Comparison of ENCODE assay signal across 18 cellular contexts in genomic region chr13:62294210-62294609, GRCh38.
DNase-seq lines count a peak whose midpoint lies in the region; ATAC-seq and TF ChIP-seq lines count a peak whose summit lies in the region.
"Had no signal": no experiment of that assay in that cellular context is flagged by ENCODE, and none has a peak within 500 bp of the region (broad histone marks: within the 10 kb centered on the region; RNA-seq: fewer than 3 reads in every experiment).

No MANE protein-coding gene starts in this region.

- no peak overlapping the region for H3K27ac Mint-ChIP-seq in MCF 10A (ENCODE audit: low read depth, unreplicated experiment)

- H3K9me3 ChIP-seq in mammary epithelial cell (replicated peaks; ENCODE audit: insufficient read depth, low read length): no peaks in the 10 kb centered on the region
- H3K9me3 ChIP-seq in adipocyte (ENCODE audit: control insufficient read depth, low read length): no peaks in the 10 kb centered on the region
- H3K9me3 ChIP-seq in tibial artery: no peaks in the 10 kb centered on the region
- H3K9me3 ChIP-seq: SJCRH30 had no signal

- no peaks in the 10 kb centered on the region for H3K4me1 Mint-ChIP-seq in MCF 10A (ENCODE audit: insufficient read depth, unreplicated experiment)

- no peak for ATAC-seq in HG02642 (IDR thresholded peaks at IDR 0.05; ENCODE audit: poor library complexity, unreplicated experiment)

- H3K9ac ChIP-seq in mammary epithelial cell (ENCODE audit: insufficient read depth, low read length) (no peak overlapping the region), adipocyte (ENCODE audit: low read length) (no peak overlapping the region)
- H3K9ac ChIP-seq: BLaER1 had no signal

- H4K20me1 ChIP-seq in mammary epithelial cell (ENCODE audit: insufficient read depth, low read length): no peaks in the 10 kb centered on the region
- H4K20me1 ChIP-seq: BLaER1 had no signal

- CTCF ChIA-PET in MCF 10A (lab: Yijun Ruan, JAX) (interaction anchor here (0.7 kb wide), 1 partner anchor 26 kb away, joined by 3 read pairs; no protein-coding TSS in a partner anchor), mammary epithelial cell (lab: Charles Lee; ENCODE audit: low non-redundant PET) (no interaction called here)

- WGBS in mammary epithelial cell (ENCODE audit: low coverage, missing lambda C conversion rate): 53% methylated on average over 4 of the region's 4 CpGs

- intact Hi-C loops in MCF 10A (cut with micrococcal nuclease): no loop called here
- intact Hi-C loops in mammary epithelial cell (cut with micrococcal nuclease): no loop called here
- intact Hi-C loops in tibial artery (cut with DNase I; ENCODE audit: low total_unique reads): no loop called here

- dilution Hi-C loops in mammary epithelial cell (cut with HindIII; ENCODE audit: low sequenced_read_pairs): no loop called here

- H3K4me1 ChIP-seq in mammary epithelial cell (ENCODE audit: insufficient read depth, low read length) (no peaks in the 10 kb centered on the region), adipocyte (ENCODE audit: control insufficient read depth, insufficient read depth, low read length) (no peaks in the 10 kb centered on the region), tibial artery (no peaks in the 10 kb centered on the region)
- H3K4me1 ChIP-seq: BLaER1 had no signal

- no peaks in the 10 kb centered on the region for H3K27me3 Mint-ChIP-seq in MCF 10A (ENCODE audit: insufficient read depth, unreplicated experiment)

- H3K4me2 ChIP-seq in mammary epithelial cell (ENCODE audit: insufficient read depth, low read depth, low read length): no peak overlapping the region
- H3K4me2 ChIP-seq: BLaER1 had no signal

- H3K36me3 Mint-ChIP-seq in MCF 10A (ENCODE audit: insufficient read depth, unreplicated experiment): no peaks in the 10 kb centered on the region

- BruUV-seq in MCF 10A (replicated peaks; lab: Mats Ljungman, UMichigan) (no TSS peak), mammary epithelial cell (replicated peaks; lab: Mats Ljungman, UMichigan) (no TSS peak)

- peak; percentile 5 for DNase-seq in MCF 10A (ENCODE audit: unreplicated experiment)
- no peak for DNase-seq in mammary epithelial cell
- DNase-seq in adipocyte (ENCODE audit: low read depth): peak; percentile 14
- DNase-seq in fibroblast of pulmonary artery (ENCODE audit: low read depth): peak; percentile 4
- no peak for DNase-seq in activated CD8-positive, alpha-beta memory T cell treated with anti-CD3 and anti-CD28 coated beads, Interleukin-2, amount 50 U/mL, for 48 hours
- DNase-seq in NK-92 (lab: John Stamatoyannopoulos, UW; ENCODE audit: unreplicated experiment): no peak
- DNase-seq in tibial artery: no peak
- DNase-seq: DMS 273 treated with DMSO at 0.1 percent for 48 hours, H7, KBM-7, NCI-H1105, NCI-H187 treated with DMSO at 0.1 percent for 48 hours, NCI-H510A, NCI-H82, SJCRH30 had no signal

- no peaks in the 10 kb centered on the region for H3K79me2 ChIP-seq in mammary epithelial cell (ENCODE audit: insufficient read depth, low read length)

- TF ChIP-seq CTCF in MCF 10A (IDR thresholded peaks at IDR 0.05; ENCODE audit: unreplicated experiment) (no peak), mammary epithelial cell (conservative IDR thresholded peaks at IDR 0.05 in 1 of 2, IDR thresholded peaks at IDR 0.05 in 1 of 2; ENCODE audit: extremely low read depth in 1 of 2, insufficient read depth in 1 of 2, low read depth in 1 of 2, low read length in 2 of 2) (no peak), fibroblast of pulmonary artery (IDR thresholded peaks at IDR 0.05; ENCODE audit: low read length, missing control alignments) (no peak), tibial artery (IDR thresholded peaks at IDR 0.05) (no peak)

- in situ Hi-C loops in mammary epithelial cell (cut with MboI; ENCODE audit: low sequenced_read_pairs in 2 of 2): no loop called here

- no peak overlapping the region for H3K27ac ChIP-seq in mammary epithelial cell (ENCODE audit: insufficient read depth, low read depth, low read length)
- H3K27ac ChIP-seq in tibial artery: no peak overlapping the region
- H3K27ac ChIP-seq: 22Rv1, BLaER1, SJCRH30 had no signal

- POLR2A ChIA-PET in MCF 10A (lab: Yijun Ruan, JAX): no interaction called here

- H3K4me3 Mint-ChIP-seq in MCF 10A (ENCODE audit: unreplicated experiment): no peak overlapping the region

- no peaks in the 10 kb centered on the region for H3K9me3 Mint-ChIP-seq in MCF 10A (ENCODE audit: unreplicated experiment)

- no peaks in the 10 kb centered on the region for H3K27me3 ChIP-seq in mammary epithelial cell (ENCODE audit: insufficient read depth, low read length)
- H3K27me3 ChIP-seq in adipocyte (replicated peaks; ENCODE audit: control insufficient read depth, insufficient read depth, low read length): no peaks in the 10 kb centered on the region
- H3K27me3 ChIP-seq in tibial artery: no peaks in the 10 kb centered on the region
- H3K27me3 ChIP-seq: BLaER1, SJCRH30 had no signal

- no peak overlapping the region for H2AFZ ChIP-seq in mammary epithelial cell (ENCODE audit: low read depth, low read length)

- H3K36me3 ChIP-seq in mammary epithelial cell (ENCODE audit: insufficient read depth, low read length) (no peaks in the 10 kb centered on the region), adipocyte (ENCODE audit: control insufficient read depth, insufficient read depth, low read length, severe bottlenecking) (no peaks in the 10 kb centered on the region), tibial artery (no peaks in the 10 kb centered on the region)
- H3K36me3 ChIP-seq: BLaER1, SJCRH30 had no signal

- H3K4me3 ChIP-seq in mammary epithelial cell (replicated peaks in 1 of 3; ENCODE audit: insufficient read depth in 1 of 3, low read depth in 2 of 3, low read length in 3 of 3) (no peak overlapping the region), adipocyte (ENCODE audit: low read length) (no peak overlapping the region), fibroblast of pulmonary artery (replicated peaks; ENCODE audit: low read depth, low read length) (no peak overlapping the region), tibial artery (no peak overlapping the region)
- H3K4me3 ChIP-seq: BLaER1, SJCRH30 had no signal

Comparison
In these comparisons a context has a peak if more than half of its experiments do, and no peak if none do; other contexts are left out.
1. DNase-seq: peak in MCF 10A (single experiment), adipocyte (single experiment) and fibroblast of pulmonary artery (single experiment); none in mammary epithelial cell (single experiment), activated CD8-positive, alpha-beta memory T cell treated with anti-CD3 and anti-CD28 coated beads, Interleukin-2, amount 50 U/mL, for 48 hours (single experiment), NK-92 (single experiment) and tibial artery (0 of 2).